In the genomic region with DNA sequence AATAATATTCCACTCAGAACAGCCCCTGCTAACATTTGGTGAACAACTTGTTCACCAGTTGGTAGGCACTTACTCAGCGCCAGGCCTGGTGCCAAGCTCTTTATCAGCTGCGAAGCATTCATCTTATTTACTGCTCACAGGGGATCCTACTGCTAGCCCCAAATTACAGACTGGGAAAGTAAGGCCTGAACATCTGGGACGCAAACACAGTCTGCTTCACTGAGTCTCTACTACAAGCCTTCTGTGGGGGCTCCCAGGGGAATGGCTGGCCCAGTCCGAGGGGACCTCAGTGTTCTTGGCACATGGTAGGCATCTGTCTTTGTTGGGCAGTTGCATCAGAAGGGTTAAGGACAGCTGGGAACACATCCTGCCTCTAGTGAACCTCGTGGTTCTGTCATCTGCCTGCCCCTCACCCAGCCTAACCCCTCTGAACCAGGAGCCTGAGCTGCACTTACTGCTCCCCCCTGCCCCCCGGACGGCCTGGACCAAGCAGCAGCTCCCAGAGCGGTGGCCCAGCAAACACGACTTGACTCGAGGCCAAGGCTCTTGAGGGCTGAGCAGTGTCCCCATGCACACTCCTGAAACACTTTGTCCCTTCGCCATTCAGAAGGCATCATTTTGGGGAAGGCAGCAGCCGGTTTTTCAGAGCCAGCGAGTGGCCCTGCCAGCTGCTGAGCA, we compare ENCODE assay signal across 8 cellular contexts. TPM values are rescaled to one million over a fixed set of nuclear protein-coding genes. Genes with fewer than 3 reads are reported as not detected.
DNase-seq lines count a peak whose midpoint lies in the region; ATAC-seq and TF ChIP-seq lines count a peak whose summit lies in the region.

A gene (plus strand): TSS at position 602 of the 678 bp plus-strand sequence. CDS start 1,342 bp downstream, outside the sequence.

- TF ChIP-seq POLR2A in ovary (IDR thresholded peaks at IDR 0.05) = no peak

- TF ChIP-seq RAD21 in SK-N-SH (IDR thresholded peaks at IDR 0.05; ENCODE audit: low read length) = no peak

- intact Hi-C loops in ovary (cut with DNase I) = loop anchor here in 1 of 4 donors (10.0 kb wide), 1 partner anchor 186 kb away; no protein-coding TSS in a partner anchor

- CTCF ChIA-PET in SK-N-SH (lab: Yijun Ruan, JAX) = interaction anchor here (1.8 kb wide), 1 partner anchor 7 kb away, joined by 9 read pairs; no protein-coding TSS in a partner anchor

- ATAC-seq in HG02840 (IDR thresholded peaks at IDR 0.05; ENCODE audit: low FRiP score, unreplicated experiment) (no peak), HG02970 (IDR thresholded peaks at IDR 0.05; ENCODE audit: low FRiP score, unreplicated experiment) (no peak), HG03135 (IDR thresholded peaks at IDR 0.05; ENCODE audit: unreplicated experiment) (no peak)

- WGBS in SK-N-SH (ENCODE audit: low lambda C conversion rate) = 76% methylated on average over 12 of the region's 13 CpGs
- WGBS in ovary, 3 donors = 28 to 29% (median 28%) methylated on average over 9 to 13 of the region's 13 CpGs

- H2AFZ ChIP-seq in SK-N-SH (ENCODE audit: low read depth) = no peak within 1 kb of the TSS

- H3K9me2 ChIP-seq in SK-N-SH = no peaks in the 10 kb centered on the region

- H3K4me1 ChIP-seq in SK-N-SH (ENCODE audit: control insufficient read depth in 1 of 2, insufficient read depth in 2 of 2, low read depth in 1 of 2, low read length in 1 of 2) (no peaks in the 10 kb centered on the region; a peak in 2 of 4 replicates), ovary (ENCODE audit: insufficient read depth) (peaks cover 34% of the 10 kb centered on the region)

- no peaks in the 10 kb centered on the region for H4K20me1 ChIP-seq in SK-N-SH (ENCODE audit: insufficient read depth)

- no peaks in the 10 kb centered on the region for H3K27me3 ChIP-seq in SK-N-SH (ENCODE audit: insufficient read depth)
- H3K27me3 ChIP-seq in ovary = no peaks in the 10 kb centered on the region

- peak; percentile 50 for DNase-seq in GM04503 (ENCODE audit: low read depth)
- no peak for DNase-seq in SK-N-SH
- DNase-seq in globus pallidus (ENCODE audit: low spot score) = peak; percentile 80
- DNase-seq in ovary = peak; percentile 59 to 76 (median 64)
- no peak for DNase-seq in DMS79 (lab: John Stamatoyannopoulos, UW)

- no peak for TF ChIP-seq EP300 in SK-N-SH (IDR thresholded peaks at IDR 0.05; ENCODE audit: borderline replicate concordance in 1 of 2, low read depth in 1 of 2, low read length in 1 of 2)
- TF ChIP-seq EP300 in ovary (IDR thresholded peaks at IDR 0.05) = peak; percentile 67

- H3K4me2 ChIP-seq in SK-N-SH = no peak within 1 kb of the TSS

- H3K79me2 ChIP-seq in SK-N-SH (ENCODE audit: insufficient read depth) = peaks cover under 1% of the 10 kb centered on the region; the same call in 1 of the 2 replicates

- H3K36me3 ChIP-seq in SK-N-SH (replicated peaks in 1 of 2; ENCODE audit: control insufficient read depth in 1 of 2, insufficient read depth in 2 of 2, low read length in 1 of 2) (peaks cover 4 to 24% of the 10 kb centered on the region in 2 experiments), ovary (no peaks in the 10 kb centered on the region)

- no peak for TF ChIP-seq CTCF in SK-N-SH (IDR thresholded peaks at IDR 0.05)
- no peak for TF ChIP-seq CTCF in ovary (IDR thresholded peaks at IDR 0.05)

- H3K9ac ChIP-seq in SK-N-SH = no peak within 1 kb of the TSS

- H3K27ac ChIP-seq in SK-N-SH (ENCODE audit: low read depth in 2 of 2, low read length in 1 of 2) = no peak within 1 kb of the TSS
- peak within 1 kb of the TSS; percentile 82 to 97 for H3K27ac ChIP-seq in ovary

- H3K4me3 ChIP-seq in SK-N-SH (ENCODE audit: low read depth in 2 of 2, low read length in 1 of 2) (no peak within 1 kb of the TSS), ovary (peak within 1 kb of the TSS; percentile 71)

- no peaks in the 10 kb centered on the region for H3K9me3 ChIP-seq in SK-N-SH
- no peaks in the 10 kb centered on the region for H3K9me3 ChIP-seq in ovary

- POLR2A ChIA-PET in SK-N-SH (lab: Yijun Ruan, JAX) = no interaction called here

- no peaks in the 10 kb centered on the region for H3F3A ChIP-seq in SK-N-SH (replicated peaks; ENCODE audit: insufficient read depth)

TF ChIP-seq in SK-N-SH, 30 proteins besides CTCF, POLR2A, EP300 and RAD21:
- TF ChIP-seq EZH2phosphoT487 (IDR thresholded peaks at IDR 0.05; ENCODE audit: borderline replicate concordance, low read depth) (no peak), FOSL2 (IDR thresholded peaks at IDR 0.05; ENCODE audit: borderline replicate concordance, low read depth) (peak; percentile 18; the same call in 1 of the 2 replicates), NFIC (IDR thresholded peaks at IDR 0.05; ENCODE audit: borderline replicate concordance) (peak; percentile 60; the same call in 1 of the 2 replicates), TEAD4 (IDR thresholded peaks at IDR 0.05; ENCODE audit: borderline replicate concordance, insufficient read depth) (no peak), TCF12 (IDR thresholded peaks at IDR 0.05) (peak; percentile 37; the same call in 1 of the 2 replicates)
- TF ChIP-seq, protein P1, sequence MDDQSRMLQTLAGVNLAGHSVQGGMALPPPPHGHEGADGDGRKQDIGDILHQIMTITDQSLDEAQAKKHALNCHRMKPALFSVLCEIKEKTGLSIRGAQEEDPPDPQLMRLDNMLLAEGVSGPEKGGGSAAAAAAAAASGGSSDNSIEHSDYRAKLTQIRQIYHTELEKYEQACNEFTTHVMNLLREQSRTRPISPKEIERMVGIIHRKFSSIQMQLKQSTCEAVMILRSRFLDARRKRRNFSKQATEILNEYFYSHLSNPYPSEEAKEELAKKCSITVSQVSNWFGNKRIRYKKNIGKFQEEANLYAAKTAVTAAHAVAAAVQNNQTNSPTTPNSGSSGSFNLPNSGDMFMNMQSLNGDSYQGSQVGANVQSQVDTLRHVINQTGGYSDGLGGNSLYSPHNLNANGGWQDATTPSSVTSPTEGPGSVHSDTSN (IDR thresholded peaks at IDR 0.05) = 0 out of 2 replicates have a peak, but pooled peaks have one; percentile 33

RNA-seq across cellular contexts. Expression of the gene that starts here (rescaled TPM):
- 0.19 TPM in 1 of 2 replicates, not detected in the other for polyA plus RNA-seq in SK-N-SH (2012; rRNA removed)
- not detected in 2 replicates for polyA plus RNA-seq in SK-N-SH (2012; cell fraction: cytosol; rRNA removed)
- 0.26 and 0.49 TPM in 2 replicates for polyA plus RNA-seq in SK-N-SH (2012; cell fraction: nucleus; rRNA removed)
- total RNA-seq in ovary = 10 to 100 TPM; 24.8 to 63.9 (median 43.1) TPM
- 10 to 100 TPM; 41.1 to 50.4 TPM for polyA plus RNA-seq in ovary

Comparison
In these comparisons a context has a peak if more than half of its experiments do, and no peak if none do; other contexts are left out.
1. RNA of the gene that starts here (polyA plus RNA-seq): 41.1 to 50.4 TPM in ovary; 0.19 to 0.49 TPM in SK-N-SH; every median in the first group is over 10 times any median in the second.
2. DNase-seq: peak in GM04503 (single experiment), globus pallidus (single experiment) and ovary (5 of 5); none in SK-N-SH (single experiment) and DMS79 (single experiment).
3. H3K27ac ChIP-seq: peak in ovary (2 of 2); none in SK-N-SH (0 of 2).